1 cellular context compared by ENCODE assay signal in genomic region chr4:2593003-2593402, GRCh38.
TF ChIP-seq lines count a peak whose summit lies in the region.

No MANE protein-coding gene starts in this region.

TF ChIP-seq in K562, 482 proteins besides CTCF, POLR2A, EP300 and RAD21 (continued from another document):
- TF ChIP-seq CUX1 (CRISPR knock-in tag; IDR thresholded peaks at IDR 0.05): no peak
- no peak for TF ChIP-seq FUS (optimal IDR thresholded peaks at IDR 0.05; ENCODE audit: low read depth, low read length)
- no peak for TF ChIP-seq POLR2B (IDR thresholded peaks at IDR 0.05; ENCODE audit: low read depth, partially characterized antibody)
- no peak for TF ChIP-seq SAFB (IDR thresholded peaks at IDR 0.05; ENCODE audit: borderline replicate concordance, low read depth, low read length)
- no peak for TF ChIP-seq LEF1 (IDR thresholded peaks at IDR 0.05)
- no peak for TF ChIP-seq CHD7 (IDR thresholded peaks at IDR 0.05; ENCODE audit: low read depth, low read length)
- TF ChIP-seq, protein P1, sequence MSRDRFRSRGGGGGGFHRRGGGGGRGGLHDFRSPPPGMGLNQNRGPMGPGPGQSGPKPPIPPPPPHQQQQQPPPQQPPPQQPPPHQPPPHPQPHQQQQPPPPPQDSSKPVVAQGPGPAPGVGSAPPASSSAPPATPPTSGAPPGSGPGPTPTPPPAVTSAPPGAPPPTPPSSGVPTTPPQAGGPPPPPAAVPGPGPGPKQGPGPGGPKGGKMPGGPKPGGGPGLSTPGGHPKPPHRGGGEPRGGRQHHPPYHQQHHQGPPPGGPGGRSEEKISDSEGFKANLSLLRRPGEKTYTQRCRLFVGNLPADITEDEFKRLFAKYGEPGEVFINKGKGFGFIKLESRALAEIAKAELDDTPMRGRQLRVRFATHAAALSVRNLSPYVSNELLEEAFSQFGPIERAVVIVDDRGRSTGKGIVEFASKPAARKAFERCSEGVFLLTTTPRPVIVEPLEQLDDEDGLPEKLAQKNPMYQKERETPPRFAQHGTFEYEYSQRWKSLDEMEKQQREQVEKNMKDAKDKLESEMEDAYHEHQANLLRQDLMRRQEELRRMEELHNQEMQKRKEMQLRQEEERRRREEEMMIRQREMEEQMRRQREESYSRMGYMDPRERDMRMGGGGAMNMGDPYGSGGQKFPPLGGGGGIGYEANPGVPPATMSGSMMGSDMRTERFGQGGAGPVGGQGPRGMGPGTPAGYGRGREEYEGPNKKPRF (IDR thresholded peaks at IDR 0.05; ENCODE audit: low read depth, low read length): no peak
- TF ChIP-seq ZNF507 (tag; conservative IDR thresholded peaks at IDR 0.05): no peak
- TF ChIP-seq ZNF134 (CRISPR knock-in tag; conservative IDR thresholded peaks at IDR 0.05): no peak
